Comparison of ENCODE assay signal across 1 cellular context in genomic region chr6:32665621-32666140, GRCh38.
TF ChIP-seq lines count a peak whose summit lies in the region.

No MANE protein-coding gene starts in this region.

TF ChIP-seq in WTC11, 78 proteins besides CTCF, POLR2A, EP300 and RAD21 (continued from another document):
- TF ChIP-seq ZSCAN18 (CRISPR knock-in tag; IDR thresholded peaks at IDR 0.05) (no peak), ZNF532 (CRISPR knock-in tag; IDR thresholded peaks at IDR 0.05; ENCODE audit: borderline replicate concordance) (no peak), ATF1 (CRISPR knock-in tag; IDR thresholded peaks at IDR 0.05) (no peak)
